ENCODE assay signal across 20 cellular contexts in the genomic region with DNA sequence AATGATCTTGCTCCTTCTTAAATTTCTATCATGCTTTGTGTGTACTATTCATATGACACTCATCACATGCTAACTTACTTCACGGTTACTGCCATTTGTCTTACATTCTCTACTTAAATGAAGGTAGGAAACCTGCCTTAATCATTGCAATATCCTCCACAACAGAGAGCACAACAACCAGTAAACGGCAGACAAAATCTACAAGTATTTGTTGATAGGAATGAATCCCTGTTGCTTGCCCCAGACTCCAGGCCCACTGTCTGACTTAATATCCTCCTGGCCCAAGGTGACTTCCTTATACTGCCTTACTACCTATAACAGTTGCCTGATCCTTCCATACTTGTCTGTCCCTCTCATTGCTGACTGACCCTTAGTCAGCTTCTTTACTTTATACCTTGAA. TPM values are rescaled to one million over a fixed set of nuclear protein-coding genes. Genes with fewer than 3 reads are reported as not detected.
DNase-seq lines count a peak whose midpoint lies in the region; ATAC-seq and TF ChIP-seq lines count a peak whose summit lies in the region.
"Had no signal": no experiment of that assay in that cellular context is flagged by ENCODE, and none has a peak within 500 bp of the region (broad histone marks: within the 10 kb centered on the region; RNA-seq: fewer than 3 reads in every experiment).

No MANE protein-coding gene starts in this region.

- peaks cover 10 to 23% (median 13%) of the 10 kb centered on the region in 3 donors for H3K4me1 Mint-ChIP-seq in CD8-positive, alpha-beta memory T cell

- no peaks in the 10 kb centered on the region for H3K9me3 Mint-ChIP-seq in CD8-positive, alpha-beta memory T cell
- H3K9me3 Mint-ChIP-seq: mesothelial cell of epicardium, neural crest cell had no signal

- TF ChIP-seq POLR2A in gastrocnemius medialis (IDR thresholded peaks at IDR 0.05), result no peak

- H3K36me3 ChIP-seq in Loucy (ENCODE audit: insufficient read depth, low read length) (no peaks in the 10 kb centered on the region), duodenal mucosa (ENCODE audit: control insufficient read depth in 1 of 2, insufficient read depth in 2 of 2, low read length in 2 of 2) (no peaks in the 10 kb centered on the region), gastrocnemius medialis (no peaks in the 10 kb centered on the region)
- H3K36me3 ChIP-seq in CD8-positive, alpha-beta memory T cell (ENCODE audit: insufficient read depth, low read length), result no peaks in the 10 kb centered on the region

- H3K79me2 ChIP-seq in Loucy (ENCODE audit: insufficient read depth, low read length), result peaks cover 94% of the 10 kb centered on the region

- no peak overlapping the region for H3K4me3 Mint-ChIP-seq in CD8-positive, alpha-beta memory T cell
- H3K4me3 Mint-ChIP-seq: activated naive CD8-positive, alpha-beta T cell had no signal

- intact Hi-C loops in gastrocnemius medialis (cut with DNase I; ENCODE audit: low total_unique reads), result no loop called here

- no peak for TF ChIP-seq CTCF in Loucy (conservative IDR thresholded peaks at IDR 0.05; ENCODE audit: low read length)
- no peak for TF ChIP-seq CTCF in gastrocnemius medialis (IDR thresholded peaks at IDR 0.05 in 4 of 5, conservative IDR thresholded peaks at IDR 0.05 in 1 of 5)

- peak overlapping the region; percentile 99 for H3K4me2 ChIP-seq in Loucy (ENCODE audit: low read depth, low read length, poor library complexity, severe bottlenecking)

- peak overlapping the region; percentile 83 for H3K4me3 ChIP-seq in Loucy (ENCODE audit: low read length, poor library complexity, severe bottlenecking)
- H3K4me3 ChIP-seq in duodenal mucosa (ENCODE audit: low read depth in 1 of 2, low read length in 2 of 2), result peak overlapping the region; percentile 28 to 32
- peak overlapping the region in 1 of 4 donors; percentile 8 for H3K4me3 ChIP-seq in gastrocnemius medialis
- no peak overlapping the region for H3K4me3 ChIP-seq in CD8-positive, alpha-beta memory T cell (ENCODE audit: low read length)
- H3K4me3 ChIP-seq: body of pancreas had no signal

- peaks cover 0 to 22% (median 0%) of the 10 kb centered on the region in 3 donors for H3K36me3 Mint-ChIP-seq in CD8-positive, alpha-beta memory T cell
- H3K36me3 Mint-ChIP-seq: activated naive CD8-positive, alpha-beta T cell; mesothelial cell of epicardium had no signal

- H3K4me1 ChIP-seq in Loucy (ENCODE audit: insufficient read depth, low read length, poor library complexity, severe bottlenecking), result peaks cover 69% of the 10 kb centered on the region
- H3K4me1 ChIP-seq in duodenal mucosa (ENCODE audit: control insufficient read depth in 1 of 2, insufficient read depth in 2 of 2, low read length in 2 of 2), result peaks cover 36 to 40% of the 10 kb centered on the region in 2 donors
- peaks cover 56 to 65% of the 10 kb centered on the region in 2 donors for H3K4me1 ChIP-seq in gastrocnemius medialis
- peaks cover 61% of the 10 kb centered on the region for H3K4me1 ChIP-seq in CD8-positive, alpha-beta memory T cell (ENCODE audit: insufficient read depth, low read length)

- no peak overlapping the region for H2AFZ ChIP-seq in Loucy (ENCODE audit: low read length)

- ATAC-seq in gastrocnemius medialis, result no peak
- ATAC-seq: body of pancreas, left cardiac atrium had no signal

- DNase-seq in NCI-H82 (lab: John Stamatoyannopoulos, UW) (peak; percentile 29), NCI-H82 treated with DMSO at 0.1 percent for 48 hours (lab: John Stamatoyannopoulos, UW; ENCODE audit: unreplicated experiment) (no peak), gastrocnemius medialis (no peak), NK-92 (lab: John Stamatoyannopoulos, UW; ENCODE audit: unreplicated experiment) (no peak), dermis blood vessel endothelial cell (no peak)
- no peak for DNase-seq in CD8-positive, alpha-beta memory T cell
- DNase-seq: activated T-cell treated with anti-CD3 and anti-CD28 coated beads for 4 hours, body of pancreas, C1 segment of cervical spinal cord, foreskin melanocyte, GOT3, Kasumi-1, left cardiac atrium, NCI-H1436 treated with DMSO at 0.1 percent for 48 hours had no signal

- H3F3A ChIP-seq in Loucy (ENCODE audit: low read depth), result peaks cover 4% of the 10 kb centered on the region; the same call in 1 of the 2 replicates

- CTCF ChIA-PET in CD8-positive, alpha-beta memory T cell (lab: Charles Lee), result interaction anchor here (1.3 kb wide), 1 partner anchor 57 kb away, joined by 3 read pairs; no protein-coding TSS in a partner anchor

- no peaks in the 10 kb centered on the region for H3K9me2 ChIP-seq in Loucy (replicated peaks; ENCODE audit: low read depth, low read length)

- H3K27me3 Mint-ChIP-seq in CD8-positive, alpha-beta memory T cell, result peaks cover 0 to 9% of the 10 kb centered on the region in 2 donors
- H3K27me3 Mint-ChIP-seq: activated naive CD8-positive, alpha-beta T cell had no signal

- H4K20me1 ChIP-seq in Loucy (ENCODE audit: insufficient read depth, low read length, poor library complexity, severe bottlenecking), result peaks cover 72% of the 10 kb centered on the region

- peak overlapping the region; percentile 94 for H3K9ac ChIP-seq in Loucy (ENCODE audit: low read depth, low read length, poor library complexity, severe bottlenecking)
- no peak overlapping the region for H3K9ac ChIP-seq in duodenal mucosa (ENCODE audit: low read depth in 1 of 2, low read length in 2 of 2)

- H3K9me3 ChIP-seq in Loucy (ENCODE audit: insufficient read depth, low read depth, low read length) (no peaks in the 10 kb centered on the region), duodenal mucosa (ENCODE audit: control insufficient read depth in 1 of 2, low read length in 2 of 2) (no peaks in the 10 kb centered on the region), gastrocnemius medialis (no peaks in the 10 kb centered on the region)
- H3K9me3 ChIP-seq in CD8-positive, alpha-beta memory T cell (ENCODE audit: low read length), result no peaks in the 10 kb centered on the region
- H3K9me3 ChIP-seq: body of pancreas had no signal

- POLR2A ChIA-PET in CD8-positive, alpha-beta memory T cell (lab: Charles Lee), result no interaction called here

- in situ Hi-C loops in gastrocnemius medialis (cut with MboI; ENCODE audit: low sequenced_read_pairs in 4 of 4), result loop anchor here in 3 of 4 donors (10.0 kb wide), 1 partner anchor 54 kb away; no protein-coding TSS in a partner anchor

- H3K27me3 ChIP-seq in Loucy (ENCODE audit: insufficient read depth, low read length, poor library complexity, severe bottlenecking), result no peaks in the 10 kb centered on the region
- no peaks in the 10 kb centered on the region for H3K27me3 ChIP-seq in duodenal mucosa (ENCODE audit: control insufficient read depth in 1 of 2, insufficient read depth in 2 of 2, low read length in 2 of 2)
- no peaks in the 10 kb centered on the region for H3K27me3 ChIP-seq in gastrocnemius medialis
- H3K27me3 ChIP-seq in CD8-positive, alpha-beta memory T cell (ENCODE audit: insufficient read depth, low read length, poor library complexity, severe bottlenecking), result no peaks in the 10 kb centered on the region
- H3K27me3 ChIP-seq: body of pancreas had no signal

- H3K27ac Mint-ChIP-seq in CD8-positive, alpha-beta memory T cell, result peak overlapping the region in 2 of 8 donors; percentile 35 to 66
- H3K27ac Mint-ChIP-seq: activated naive CD8-positive, alpha-beta T cell had no signal

- H3K27ac ChIP-seq in duodenal mucosa (ENCODE audit: low read depth, low read length) (no peak overlapping the region), gastrocnemius medialis (peak overlapping the region; percentile 34 to 97 (median 96))
- H3K27ac ChIP-seq in CD8-positive, alpha-beta memory T cell (ENCODE audit: low read depth, low read length), result no peak overlapping the region
- H3K27ac ChIP-seq: RWPE1 had no signal

RNA-seq across cellular contexts. Expression of gene PPP3R1, which starts 3.5 kb away (rescaled TPM):
- total RNA-seq in gastrocnemius medialis (10 to 100 TPM; 16.9 to 32.3 (median 29.8) TPM), dermis blood vessel endothelial cell (19.4 and 46.8 TPM in 2 replicates)
- total RNA-seq in CD8-positive, alpha-beta memory T cell, result 10 to 100 TPM; 85.0 to 86.1 TPM
- polyA plus RNA-seq in CD8-positive, alpha-beta memory T cell, result 4.2 TPM

Comparison
In these comparisons a context has a peak if more than half of its experiments do, and no peak if none do; other contexts are left out.
1. H3K27ac ChIP-seq: peak in gastrocnemius medialis (4 of 4); none in duodenal mucosa (single experiment) and CD8-positive, alpha-beta memory T cell (single experiment).